Comparison of ENCODE assay signal across 13 cellular contexts in genomic region chr1:187691439-187691838, GRCh38.
A peak's percentile ranks its signal among the peaks of the same experiment; 100 is the strongest.
DNase-seq lines count a peak whose midpoint lies in the region; ATAC-seq, FAIRE-seq and TF ChIP-seq lines count a peak whose summit lies in the region.
"Had no signal": no experiment of that assay in that cellular context is flagged by ENCODE, and none has a peak within 500 bp of the region (broad histone marks: within the 10 kb centered on the region; RNA-seq: fewer than 3 reads in every experiment).

No MANE protein-coding gene starts in this region.

- H2AFZ ChIP-seq in GM23248, result no peak overlapping the region
- no peak overlapping the region for H2AFZ ChIP-seq in endothelial cell of umbilical vein (ENCODE audit: low read depth, low read length)
- no peak overlapping the region for H2AFZ ChIP-seq in neuronal stem cell (ENCODE audit: low read length)

- H3K9me2 ChIP-seq in GM23248 (ENCODE audit: insufficient read depth), result peaks cover 10% of the 10 kb centered on the region; the same call in 1 of the 2 replicates

- no peak overlapping the region for H2BK15ac ChIP-seq in neuronal stem cell (ENCODE audit: low read length)

- H3K18ac ChIP-seq in neuronal stem cell (ENCODE audit: low read length), result no peak overlapping the region

- H3K9me3 ChIP-seq in GM23248 (ENCODE audit: low read depth) (no peaks in the 10 kb centered on the region), endothelial cell of umbilical vein (replicated peaks; ENCODE audit: control insufficient read depth, insufficient read depth, low read length) (no peaks in the 10 kb centered on the region), skeletal muscle satellite cell (replicated peaks; ENCODE audit: low read length) (no peaks in the 10 kb centered on the region), neuronal stem cell (replicated peaks in 1 of 2; ENCODE audit: control insufficient read depth in 2 of 2, insufficient read depth in 1 of 2, low read depth in 1 of 2, low read length in 2 of 2) (no peaks in the 10 kb centered on the region)
- H3K9me3 ChIP-seq: esophagus squamous epithelium had no signal

- dilution Hi-C loops in endothelial cell of umbilical vein (cut with MboI; ENCODE audit: extremely low pct_ligation_motif_present, low sequenced_read_pairs), result no loop called here

- CTCF ChIA-PET in endothelial cell of umbilical vein (lab: Charles Lee), result no interaction called here

- TF ChIP-seq CTCF in endothelial cell of umbilical vein (IDR thresholded peaks at IDR 0.05; ENCODE audit: extremely low read depth in 1 of 2, insufficient read depth in 1 of 2, low read depth in 1 of 2, low read length in 2 of 2), result no peak
- TF ChIP-seq CTCF in osteocyte (IDR thresholded peaks at IDR 0.05), result no peak

- peak; percentile 90 for DNase-seq in GM23248
- peak; percentile 22 for DNase-seq in OCI-M1 (lab: John Stamatoyannopoulos, UW)
- peak; percentile 86 for DNase-seq in endothelial cell of umbilical vein (ENCODE audit: low read depth, low spot score)
- DNase-seq in neuronal stem cell (ENCODE audit: low spot score), result no peak
- DNase-seq in osteocyte (ENCODE audit: extremely low spot score, unreplicated experiment), result no peak
- DNase-seq: esophagus squamous epithelium; NCI-H510A treated with DMSO at 0.1 percent for 48 hours; stimulated activated CD4-positive, alpha-beta T cell treated with anti-CD3 and anti-CD28 coated beads, Interleukin-2, amount 100 ng/mL, for 48 hours; T-cell had no signal

- H3K79me2 ChIP-seq in GM23248 (ENCODE audit: insufficient read depth) (no peaks in the 10 kb centered on the region), endothelial cell of umbilical vein (ENCODE audit: control insufficient read depth, insufficient read depth, low read length) (no peaks in the 10 kb centered on the region)

- in situ Hi-C loops in GM23248 (cut with MboI), result no loop called here

- H3F3A ChIP-seq in GM23248 (ENCODE audit: insufficient read depth), result peaks cover 28% of the 10 kb centered on the region

- no peak overlapping the region for H3K14ac ChIP-seq in neuronal stem cell (ENCODE audit: low read length)

- BruUV-seq in endothelial cell of umbilical vein (replicated peaks; lab: Mats Ljungman, UMichigan), result no TSS peak

- H2BK5ac ChIP-seq in neuronal stem cell (ENCODE audit: low read length), result no peak overlapping the region

- peaks cover 21% of the 10 kb centered on the region for H3K4me1 Mint-ChIP-seq in osteocyte (ENCODE audit: unreplicated experiment)
- H3K4me1 Mint-ChIP-seq: GM23338, neural crest cell, T-cell had no signal

- no peak overlapping the region for H3K4me3 ChIP-seq in GM23248
- no peak overlapping the region for H3K4me3 ChIP-seq in endothelial cell of umbilical vein (replicated peaks in 1 of 3; ENCODE audit: insufficient read depth in 1 of 3, low read depth in 1 of 3, low read length in 3 of 3)
- H3K4me3 ChIP-seq in skeletal muscle satellite cell (ENCODE audit: low read length), result no peak overlapping the region
- H3K4me3 ChIP-seq in neuronal stem cell (ENCODE audit: low read length in 2 of 2), result no peak overlapping the region
- H3K4me3 ChIP-seq: esophagus squamous epithelium, GM23338 had no signal

- no peaks in the 10 kb centered on the region for H4K20me1 ChIP-seq in GM23248 (ENCODE audit: insufficient read depth)
- H4K20me1 ChIP-seq in endothelial cell of umbilical vein (replicated peaks; ENCODE audit: control insufficient read depth, extremely low read depth, insufficient read depth, low read length), result no peaks in the 10 kb centered on the region

- H2AK5ac ChIP-seq in neuronal stem cell (ENCODE audit: low read depth, low read length), result no peak overlapping the region

- H3K27me3 Mint-ChIP-seq in osteocyte (ENCODE audit: unreplicated experiment), result no peaks in the 10 kb centered on the region
- H3K27me3 Mint-ChIP-seq: T-cell had no signal

- no peak overlapping the region for H3K4me3 Mint-ChIP-seq in osteocyte (ENCODE audit: unreplicated experiment)
- H3K4me3 Mint-ChIP-seq: GM23338, neural crest cell, T-cell had no signal

- no peaks in the 10 kb centered on the region for H3K79me1 ChIP-seq in neuronal stem cell (ENCODE audit: low read depth, low read length)

- H3K4me1 ChIP-seq in GM23248 (ENCODE audit: insufficient read depth) (peaks cover 28% of the 10 kb centered on the region), endothelial cell of umbilical vein (ENCODE audit: control insufficient read depth, extremely low read depth, insufficient read depth, low read length) (peaks cover 10% of the 10 kb centered on the region), skeletal muscle satellite cell (ENCODE audit: control insufficient read depth, insufficient read depth, low read length) (peaks cover 34% of the 10 kb centered on the region), neuronal stem cell (ENCODE audit: control insufficient read depth in 2 of 2, insufficient read depth in 1 of 2, low read depth in 1 of 2, low read length in 2 of 2) (no peaks in the 10 kb centered on the region)

- no peak overlapping the region for H3K27ac Mint-ChIP-seq in osteocyte (ENCODE audit: unreplicated experiment)
- H3K27ac Mint-ChIP-seq: GM23338, T-cell had no signal

- ATAC-seq in HG03520 (IDR thresholded peaks at IDR 0.05; ENCODE audit: unreplicated experiment), result no peak
- ATAC-seq: GM23338, T-cell had no signal

- H3K36me3 ChIP-seq in GM23248 (ENCODE audit: low read depth), result no peaks in the 10 kb centered on the region
- no peaks in the 10 kb centered on the region for H3K36me3 ChIP-seq in endothelial cell of umbilical vein (ENCODE audit: control insufficient read depth in 2 of 2, extremely low read depth in 1 of 2, insufficient read depth in 2 of 2, low read length in 2 of 2)
- H3K36me3 ChIP-seq in skeletal muscle satellite cell (ENCODE audit: insufficient read depth, low read length), result no peaks in the 10 kb centered on the region
- no peaks in the 10 kb centered on the region for H3K36me3 ChIP-seq in neuronal stem cell (replicated peaks in 1 of 2; ENCODE audit: control insufficient read depth in 2 of 2, insufficient read depth in 2 of 2, low read length in 2 of 2)
- H3K36me3 ChIP-seq: esophagus squamous epithelium had no signal

- peak; percentile 90 for FAIRE-seq in endothelial cell of umbilical vein (lab: Jason Lieb, UNC)

- no peak overlapping the region for H3K23ac ChIP-seq in neuronal stem cell (ENCODE audit: low read depth, low read length, poor library complexity)

- no peak overlapping the region for H3K4ac ChIP-seq in neuronal stem cell (ENCODE audit: low read length)

- H4K8ac ChIP-seq in neuronal stem cell (ENCODE audit: low read depth, low read length), result no peak overlapping the region

- POLR2A ChIA-PET in endothelial cell of umbilical vein (lab: Charles Lee), result no interaction called here

- intact Hi-C loops in endothelial cell of umbilical vein (cut with micrococcal nuclease), result loop anchor here (1.0 to 10.0 kb wide), 3 partner anchors 36 to 1013 kb away; no protein-coding TSS in a partner anchor

- no peaks in the 10 kb centered on the region for H3K36me3 Mint-ChIP-seq in osteocyte (ENCODE audit: unreplicated experiment)
- H3K36me3 Mint-ChIP-seq: T-cell had no signal

- H3K27ac ChIP-seq in GM23248 (peak overlapping the region; percentile 30; the same call in 1 of the 2 replicates), endothelial cell of umbilical vein (ENCODE audit: insufficient read depth, low read depth, low read length) (no peak overlapping the region), neuronal stem cell (replicated peaks; ENCODE audit: low read length) (no peak overlapping the region)
- H3K27ac ChIP-seq: esophagus squamous epithelium had no signal

- H2BK120ac ChIP-seq in neuronal stem cell (ENCODE audit: low read depth, low read length), result no peak overlapping the region

- H3K9ac ChIP-seq in GM23248, result no peak overlapping the region
- no peak overlapping the region for H3K9ac ChIP-seq in endothelial cell of umbilical vein (replicated peaks; ENCODE audit: extremely low read depth, insufficient read depth, low read length)
- no peak overlapping the region for H3K9ac ChIP-seq in skeletal muscle satellite cell (ENCODE audit: low read depth, low read length)
- H3K9ac ChIP-seq in neuronal stem cell (ENCODE audit: low read depth, low read length, poor library complexity), result no peak overlapping the region

- H2BK12ac ChIP-seq in neuronal stem cell (ENCODE audit: low read length), result no peak overlapping the region

- 0 to 2% methylated on average over 2 of the region's 2 CpGs for WGBS in GM23248 (ENCODE audit: low coverage in 1 of 2, low lambda C conversion rate in 2 of 2, missing lambda C conversion rate in 2 of 2), 2 experiments
- no CpG with 5 or more reads among the region's 2 CpGs for WGBS in neuronal stem cell (ENCODE audit: extremely low coverage in 2 of 2, insufficient read length in 2 of 2, insufficient replicate concordance in 1 of 2), 2 donors

- H4K91ac ChIP-seq in neuronal stem cell (ENCODE audit: low read depth, low read length, poor library complexity), result no peak overlapping the region

- no peaks in the 10 kb centered on the region for H3K9me1 ChIP-seq in endothelial cell of umbilical vein (replicated peaks; ENCODE audit: control insufficient read depth, extremely low read depth, insufficient read depth, low read length)

- H3K9me3 Mint-ChIP-seq in osteocyte (ENCODE audit: unreplicated experiment), result peaks cover 7% of the 10 kb centered on the region
- H3K9me3 Mint-ChIP-seq: GM23338 had no signal

- H3K27me3 ChIP-seq in GM23248 (replicated peaks; ENCODE audit: insufficient read depth) (no peaks in the 10 kb centered on the region), endothelial cell of umbilical vein (ENCODE audit: control insufficient read depth in 2 of 2, insufficient read depth in 2 of 2, low read length in 2 of 2) (no peaks in the 10 kb centered on the region), skeletal muscle satellite cell (ENCODE audit: control insufficient read depth, insufficient read depth, low read length) (no peaks in the 10 kb centered on the region), neuronal stem cell (ENCODE audit: control insufficient read depth in 3 of 3, insufficient read depth in 3 of 3, low read depth in 1 of 3, low read length in 3 of 3) (no peaks in the 10 kb centered on the region)
- H3K27me3 ChIP-seq: esophagus squamous epithelium had no signal

- H3K4me2 ChIP-seq in GM23248 (ENCODE audit: unreplicated experiment) (peak overlapping the region; percentile 44), endothelial cell of umbilical vein (ENCODE audit: insufficient read depth, low read length) (peak overlapping the region; percentile 14), skeletal muscle satellite cell (ENCODE audit: low read length) (peak overlapping the region; percentile 43), neuronal stem cell (ENCODE audit: insufficient read depth, low read length, poor library complexity, severe bottlenecking) (no peak overlapping the region)
- H3K4me2 ChIP-seq: GM23338 had no signal

- peak; percentile 51 for TF ChIP-seq POLR2A in endothelial cell of umbilical vein (IDR thresholded peaks at IDR 0.05; ENCODE audit: low read depth, low read length)

TF ChIP-seq in endothelial cell of umbilical vein, 7 proteins besides CTCF, POLR2A, EP300 and RAD21 (continues in another document):
- no peak for TF ChIP-seq EZH2 (IDR thresholded peaks at IDR 0.05; ENCODE audit: borderline replicate concordance, low read depth, low read length, severe bottlenecking)
- peak; percentile 99 for TF ChIP-seq FOS (IDR thresholded peaks at IDR 0.05; ENCODE audit: borderline replicate concordance, insufficient read depth, low read length)
- TF ChIP-seq MYC (IDR thresholded peaks at IDR 0.05; ENCODE audit: low read depth, low read length), result peak; percentile 79

Comparison
In these comparisons a context has a peak if more than half of its experiments do, and no peak if none do; other contexts are left out.
1. DNase-seq: peak in GM23248 (single experiment), OCI-M1 (single experiment) and endothelial cell of umbilical vein (single experiment); none in neuronal stem cell (single experiment) and osteocyte (single experiment).